Comparison of ENCODE assay signal across 11 cellular contexts in the genomic region with DNA sequence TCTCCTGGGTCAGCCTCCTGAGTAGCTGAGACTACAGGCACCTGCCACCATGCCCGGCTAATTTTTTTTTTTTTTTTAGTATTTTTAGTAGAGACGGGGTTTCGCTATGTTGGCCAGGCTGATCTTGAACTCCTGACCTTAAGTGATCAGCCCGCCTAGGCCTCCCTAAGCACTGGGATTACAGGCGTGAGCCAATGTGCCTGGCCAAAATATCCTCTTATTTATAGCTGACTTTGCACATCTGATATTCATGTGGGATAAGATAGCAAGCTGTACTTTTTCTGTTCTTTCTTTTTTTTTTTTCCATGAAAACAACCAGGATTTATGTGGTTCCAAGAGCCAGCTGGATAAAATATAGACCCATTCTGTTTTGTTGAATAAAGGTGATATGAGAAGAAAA. TPM values are rescaled to one million over a fixed set of nuclear protein-coding genes. Genes with fewer than 3 reads are reported as not detected.
DNase-seq lines count a peak whose midpoint lies in the region; ATAC-seq and TF ChIP-seq lines count a peak whose summit lies in the region.
"Had no signal": no experiment of that assay in that cellular context is flagged by ENCODE, and none has a peak within 500 bp of the region (broad histone marks: within the 10 kb centered on the region; RNA-seq: fewer than 3 reads in every experiment).

No MANE protein-coding gene starts in this region.

- no peak for ATAC-seq in activated CD8-positive, alpha-beta memory T cell treated with anti-CD3 and anti-CD28 coated beads, Interleukin-2, amount 10 ng/mL, durations not matched to agents 7 days and 5 days
- no peak for ATAC-seq in T-helper 17 cell
- no peak for ATAC-seq in HG02798 (IDR thresholded peaks at IDR 0.05; ENCODE audit: poor library complexity, unreplicated experiment)

- H3K27me3 Mint-ChIP-seq in activated CD8-positive, alpha-beta memory T cell treated with anti-CD3 and anti-CD28 coated beads, Interleukin-2, amount 10 ng/mL, durations not matched to agents 7 days and 5 days: no peaks in the 10 kb centered on the region
- H3K27me3 Mint-ChIP-seq in T-helper 17 cell: no peaks in the 10 kb centered on the region
- peaks cover 0 to 13% (median 13%) of the 10 kb centered on the region in 3 donors for H3K27me3 Mint-ChIP-seq in immature natural killer cell (ENCODE audit: low read depth in 3 of 3)

- DNase-seq in activated CD8-positive, alpha-beta memory T cell treated with anti-CD3 and anti-CD28 coated beads, Interleukin-2, amount 10 ng/mL, durations not matched to agents 7 days and 5 days: no peak
- no peak for DNase-seq in activated CD8-positive, alpha-beta memory T cell treated with anti-CD3 and anti-CD28 coated beads, Interleukin-2, amount 50 U/mL, for 48 hours
- no peak for DNase-seq in T-helper 17 cell
- DNase-seq in immature natural killer cell: no peak
- no peak for DNase-seq in stomach
- no peak for DNase-seq in dermis blood vessel endothelial cell
- DNase-seq in medulla oblongata (ENCODE audit: extremely low spot score): no peak
- DNase-seq: GOT3, NCI-H1694, NCI-H526 treated with DMSO at 0.1 percent for 48 hours had no signal

- 20 to 53% (median 30%) methylated on average over 5 of the region's 5 CpGs for WGBS in stomach, 5 donors

- H3K9me3 Mint-ChIP-seq in activated CD8-positive, alpha-beta memory T cell treated with anti-CD3 and anti-CD28 coated beads, Interleukin-2, amount 10 ng/mL, durations not matched to agents 7 days and 5 days (ENCODE audit: low read depth): no peaks in the 10 kb centered on the region
- H3K9me3 Mint-ChIP-seq in immature natural killer cell: no peaks in the 10 kb centered on the region

- intact Hi-C loops in stomach (cut with DNase I; ENCODE audit: low total_unique reads): no loop called here

- no peak for TF ChIP-seq POLR2A in stomach (IDR thresholded peaks at IDR 0.05)

- CTCF ChIA-PET in activated CD8-positive, alpha-beta memory T cell treated with anti-CD3 and anti-CD28 coated beads, Interleukin-2, amount 10 ng/mL, durations not matched to agents 7 days and 5 days (lab: Charles Lee): interaction anchor here (0.8 to 5.9 kb wide), 7 partner anchors 12 to 66 kb away, joined by 3 to 67 read pairs (median 7); partner anchors contain the start of genes CCDC117 and XBP1

- no peak overlapping the region for H3K4me3 ChIP-seq in stomach

- H3K9me3 ChIP-seq in T-helper 17 cell (ENCODE audit: control insufficient read depth, low read length, poor library complexity, severe bottlenecking): no peaks in the 10 kb centered on the region
- H3K9me3 ChIP-seq in stomach: no peaks in the 10 kb centered on the region

- TF ChIP-seq CTCF in stomach (IDR thresholded peaks at IDR 0.05): no peak

- H3K4me1 ChIP-seq in stomach: peaks cover 70 to 98% (median 75%) of the 10 kb centered on the region in 4 donors

- no peaks in the 10 kb centered on the region for H3K36me3 ChIP-seq in stomach

- H3K27ac Mint-ChIP-seq in activated CD8-positive, alpha-beta memory T cell treated with anti-CD3 and anti-CD28 coated beads, Interleukin-2, amount 10 ng/mL, durations not matched to agents 7 days and 5 days: peak overlapping the region; percentile 92
- H3K27ac Mint-ChIP-seq in T-helper 17 cell: peak overlapping the region; percentile 88
- H3K27ac Mint-ChIP-seq in immature natural killer cell: peak overlapping the region; percentile 87 to 97 (median 90)

- no peaks in the 10 kb centered on the region for H3K27me3 ChIP-seq in stomach

- peaks cover 78% of the 10 kb centered on the region for H3K4me1 Mint-ChIP-seq in activated CD8-positive, alpha-beta memory T cell treated with anti-CD3 and anti-CD28 coated beads, Interleukin-2, amount 10 ng/mL, durations not matched to agents 7 days and 5 days
- H3K4me1 Mint-ChIP-seq in T-helper 17 cell: peaks cover 45% of the 10 kb centered on the region
- peaks cover 83 to 90% of the 10 kb centered on the region in 2 donors for H3K4me1 Mint-ChIP-seq in immature natural killer cell

- peaks cover 54% of the 10 kb centered on the region for H3K36me3 Mint-ChIP-seq in activated CD8-positive, alpha-beta memory T cell treated with anti-CD3 and anti-CD28 coated beads, Interleukin-2, amount 10 ng/mL, durations not matched to agents 7 days and 5 days
- H3K36me3 Mint-ChIP-seq in T-helper 17 cell (ENCODE audit: low read depth) (peaks cover 4% of the 10 kb centered on the region), immature natural killer cell (peaks cover 13 to 20% (median 19%) of the 10 kb centered on the region in 3 donors)

- H3K27ac ChIP-seq in stomach: peak overlapping the region; percentile 79 to 90 (median 87)

- TF ChIP-seq EP300 in stomach (IDR thresholded peaks at IDR 0.05): no peak

- H3K4me3 Mint-ChIP-seq in activated CD8-positive, alpha-beta memory T cell treated with anti-CD3 and anti-CD28 coated beads, Interleukin-2, amount 10 ng/mL, durations not matched to agents 7 days and 5 days: peak overlapping the region; percentile 70
- H3K4me3 Mint-ChIP-seq in T-helper 17 cell (peak overlapping the region; percentile 82), immature natural killer cell (peak overlapping the region; percentile 78 to 89 (median 87))

RNA-seq across cellular contexts. Expression of gene XBP1, which starts 12.1 kb away (rescaled TPM):
- total RNA-seq in activated CD8-positive, alpha-beta memory T cell treated with anti-CD3 and anti-CD28 coated beads, Interleukin-2, amount 10 ng/mL, durations not matched to agents 7 days and 5 days: 100 to 1,000 TPM; 139 to 141 TPM
- total RNA-seq in T-helper 17 cell (100 to 1,000 TPM; 146 to 156 TPM), stomach (100 to 1,000 TPM; 134 to 612 (median 387) TPM), dermis blood vessel endothelial cell (93.3 and 165 TPM in 2 replicates)
- polyA plus RNA-seq in immature natural killer cell (1,000 to 10,000 TPM in 1 of 3 donors, 100 to 1,000 TPM in 2; 600 to 1,153 (median 962) TPM), stomach (100 to 1,000 TPM; 193 to 230 (median 214) TPM)

RNA-seq across cellular contexts. Expression of gene CCDC117, which starts 40.0 kb away (rescaled TPM):
- total RNA-seq in activated CD8-positive, alpha-beta memory T cell treated with anti-CD3 and anti-CD28 coated beads, Interleukin-2, amount 10 ng/mL, durations not matched to agents 7 days and 5 days: 10 to 100 TPM; 35.5 to 42.4 TPM
- 10 to 100 TPM; 13.9 to 24.5 TPM for total RNA-seq in T-helper 17 cell
- polyA plus RNA-seq in immature natural killer cell: 10 to 100 TPM; 13.7 to 21.4 (median 14.7) TPM
- 10 to 100 TPM; 11.7 to 28.6 (median 16.2) TPM for total RNA-seq in stomach
- 10 to 100 TPM in 2 of 3 donors, 1 to 10 TPM in 1; 7.1 to 15.1 (median 10.1) TPM for polyA plus RNA-seq in stomach
- 23.8 and 30.1 TPM in 2 replicates for total RNA-seq in dermis blood vessel endothelial cell
